22 cellular contexts compared by ENCODE assay signal in genomic region chr9:137433349-137433915, GRCh38. TPM values are rescaled to one million over a fixed set of nuclear protein-coding genes. Genes with fewer than 3 reads are reported as not detected.
"Had no signal": no experiment of that assay in that cellular context is flagged by ENCODE, and none has a peak within 500 bp of the region (broad histone marks: within the 10 kb centered on the region; RNA-seq: fewer than 3 reads in every experiment).

No MANE protein-coding gene starts in this region.

- H3K9me3 ChIP-seq: adrenal gland, esophagus squamous epithelium, stomach, testis had no signal

- H3K27ac ChIP-seq: adrenal gland, coronary artery, esophagus squamous epithelium, stomach, testis had no signal

- H3K36me3 Mint-ChIP-seq: activated naive CD4-positive, alpha-beta T cell treated with anti-CD3 and anti-CD28 coated beads, Interleukin-2, amount 10 ng/mL, durations not matched to agents 7 days and 5 days; mesothelial cell of epicardium had no signal

- H3K4me3 Mint-ChIP-seq: activated naive CD4-positive, alpha-beta T cell treated with anti-CD3 and anti-CD28 coated beads, Interleukin-2, amount 10 ng/mL, durations not matched to agents 7 days and 5 days; mesothelial cell of epicardium had no signal

- H3K4me1 Mint-ChIP-seq: activated naive CD4-positive, alpha-beta T cell treated with anti-CD3 and anti-CD28 coated beads, Interleukin-2, amount 10 ng/mL, durations not matched to agents 7 days and 5 days; mesothelial cell of epicardium had no signal

- DNase-seq: activated naive CD4-positive, alpha-beta T cell treated with anti-CD3 and anti-CD28 coated beads, Interleukin-2, amount 10 ng/mL, durations not matched to agents 7 days and 5 days; activated T-cell treated with anti-CD3 and anti-CD28 coated beads, Interleukin-2, amount 50 U/mL, for 1 hour; caudate nucleus; effector CD4-positive, alpha-beta T cell; esophagus squamous epithelium; hypothalamus; stimulated activated CD4-positive, alpha-beta T cell treated with anti-CD3 and anti-CD28 coated beads, Interleukin-12 subunit alpha, Interleukin-12 subunit beta, amount 100 ng/mL, for 4 hours; stimulated activated CD4-positive, alpha-beta T cell treated with anti-CD3 and anti-CD28 coated beads, Interleukin-2, amount 100 ng/mL, for 24 hours; stomach; T-helper 9 cell; testis had no signal

- FAIRE-seq: endothelial cell of umbilical vein had no signal

- H3K27me3 ChIP-seq: adrenal gland, testis had no signal

- H3K27me3 Mint-ChIP-seq: activated naive CD4-positive, alpha-beta T cell treated with anti-CD3 and anti-CD28 coated beads, Interleukin-2, amount 10 ng/mL, durations not matched to agents 7 days and 5 days had no signal

- H3K36me3 ChIP-seq: adrenal gland, esophagus squamous epithelium had no signal

- H3K4me3 ChIP-seq: adrenal gland, coronary artery, esophagus squamous epithelium, lung, stomach, testis had no signal

- H3K27ac Mint-ChIP-seq: activated naive CD4-positive, alpha-beta T cell treated with anti-CD3 and anti-CD28 coated beads, Interleukin-2, amount 10 ng/mL, durations not matched to agents 7 days and 5 days; activated T-helper 2 cell treated with anti-CD3 and anti-CD28 coated beads, Interferon-gamma antibody, Interleukin-2, Interleukin-4, amounts not matched to agents 10 μg/mL and 5 μg/mL and 100 μg/mL, durations not matched to agents 14 hours and 24 hours and 36 hours; mesothelial cell of epicardium had no signal

- H3K9me3 Mint-ChIP-seq: activated naive CD4-positive, alpha-beta T cell treated with anti-CD3 and anti-CD28 coated beads, Interleukin-2, amount 10 ng/mL, durations not matched to agents 7 days and 5 days; activated T-helper 2 cell treated with anti-CD3 and anti-CD28 coated beads, Interferon-gamma antibody, Interleukin-2, Interleukin-4, amounts not matched to agents 10 μg/mL and 5 μg/mL and 100 μg/mL, durations not matched to agents 14 hours and 24 hours and 36 hours; mesothelial cell of epicardium had no signal

RNA-seq across cellular contexts. Expression of gene ENTPD8, which starts 7.7 kb away (rescaled TPM):
- total RNA-seq: activated T-helper 2 cell treated with anti-CD3 and anti-CD28 coated beads, Interferon-gamma antibody, Interleukin-2, Interleukin-4, amounts not matched to agents 10 μg/mL and 5 μg/mL and 100 μg/mL, durations not matched to agents 14 hours and 24 hours and 36 hours; esophagus squamous epithelium; kidney epithelial cell; osteoblast; ureter had no signal
- polyA plus RNA-seq: neural cell had no signal

RNA-seq across cellular contexts. Expression of gene NOXA1, which starts 10.2 kb away (rescaled TPM):
- total RNA-seq: fibroblast of villous mesenchyme had no signal
